ENCODE assay signal across 9 cellular contexts in the genomic region with DNA sequence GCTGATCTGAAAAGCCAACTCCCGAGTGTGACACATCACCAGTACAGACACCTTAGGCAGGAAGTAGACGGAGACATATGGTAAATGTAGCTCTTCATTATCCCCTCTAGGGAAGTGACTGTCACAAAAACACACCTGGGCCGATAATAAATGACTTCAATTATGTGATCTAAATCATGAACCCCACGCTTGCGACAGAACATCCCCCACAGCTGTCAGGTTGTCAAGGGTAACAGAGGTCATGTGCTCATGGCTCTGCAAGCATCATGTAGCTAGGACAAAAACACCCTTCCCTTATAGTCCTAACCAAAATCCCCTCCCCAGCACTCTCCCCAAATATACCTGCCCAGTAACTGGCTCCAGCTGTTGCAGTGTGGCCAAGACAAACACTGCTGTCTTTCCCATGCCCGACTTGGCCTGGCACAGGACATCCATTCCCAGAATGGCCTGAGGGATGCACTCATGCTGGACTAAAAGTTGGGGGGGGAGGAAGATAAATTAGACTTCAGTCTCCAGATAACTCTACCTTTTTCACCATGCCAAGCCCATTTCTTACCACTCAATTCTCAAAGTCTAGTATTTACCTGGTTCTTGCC. TPM values are rescaled to one million over a fixed set of nuclear protein-coding genes. Genes with fewer than 3 reads are reported as not detected.
DNase-seq lines count a peak whose midpoint lies in the region; ATAC-seq, FAIRE-seq and TF ChIP-seq lines count a peak whose summit lies in the region.
"Had no signal": no experiment of that assay in that cellular context is flagged by ENCODE, and none has a peak within 500 bp of the region (broad histone marks: within the 10 kb centered on the region; RNA-seq: fewer than 3 reads in every experiment).

No MANE protein-coding gene starts in this region.

- H3K4me2 ChIP-seq in A549 (peak overlapping the region; percentile 97), K562 (ENCODE audit: insufficient read depth, low read length) (peak overlapping the region; percentile 98)

- H3K27ac ChIP-seq in A549, result no peak overlapping the region
- no peak overlapping the region for H3K27ac ChIP-seq in HUES48 (ENCODE audit: low read depth, low read length)
- no peak overlapping the region; the same call in 1 of the 3 replicates for H3K27ac ChIP-seq in K562 (ENCODE audit: extremely low read depth, low read depth, low read length)
- peak overlapping the region in 1 of 5 donors; percentile 99 for H3K27ac ChIP-seq in stomach

- TF ChIP-seq POLR2A in A549 (IDR thresholded peaks at IDR 0.05; ENCODE audit: low read length), result no peak
- no peak for TF ChIP-seq POLR2A in K562 (conservative IDR thresholded peaks at IDR 0.05)
- TF ChIP-seq POLR2A in stomach (IDR thresholded peaks at IDR 0.05), result no peak

- no peaks in the 10 kb centered on the region for H3K9me3 ChIP-seq in A549
- no peaks in the 10 kb centered on the region for H3K9me3 ChIP-seq in HUES48 (ENCODE audit: control insufficient read depth, insufficient read depth, low read length)
- no peaks in the 10 kb centered on the region for H3K9me3 ChIP-seq in K562 (replicated peaks; ENCODE audit: control insufficient read depth, insufficient read depth, low read depth, low read length)
- no peaks in the 10 kb centered on the region for H3K9me3 ChIP-seq in stomach

- H3K9me1 ChIP-seq in K562 (ENCODE audit: control insufficient read depth, insufficient read depth, low read length), result peaks cover 21% of the 10 kb centered on the region

- H3K27ac Mint-ChIP-seq in memory B cell, result peak overlapping the region; percentile 94

- FAIRE-seq in A549 (lab: Jason Lieb, UNC), result no peak
- FAIRE-seq in K562 (lab: Jason Lieb, UNC), result no peak

- peak overlapping the region; percentile 2 for H3K4me3 Mint-ChIP-seq in memory B cell

- no peak for TF ChIP-seq CTCF in A549 (IDR thresholded peaks at IDR 0.05)
- no peak for TF ChIP-seq CTCF in K562 (IDR thresholded peaks at IDR 0.05 in 2 of 3, conservative IDR thresholded peaks at IDR 0.05 in 1 of 3; ENCODE audit: insufficient read depth in 2 of 3, low read depth in 1 of 3, low read length in 3 of 3)
- no peak for TF ChIP-seq CTCF in stomach (IDR thresholded peaks at IDR 0.05)

- 79% methylated on average over 6 of the region's 6 CpGs for WGBS in A549 (ENCODE audit: missing lambda C conversion rate)
- 91% methylated on average over 6 of the region's 6 CpGs for WGBS in K562 (ENCODE audit: insufficient coverage, low coverage, missing lambda C conversion rate)
- WGBS in stomach, 5 donors, result 41 to 50% (median 47%) methylated on average over 6 of the region's 6 CpGs

- H3K4me3 ChIP-seq in A549, result no peak overlapping the region; the same call in 2 of the 3 replicates
- peak overlapping the region; percentile 97; the same call in 1 of the 2 replicates for H3K4me3 ChIP-seq in HUES48 (ENCODE audit: low read depth, low read length)
- H3K4me3 ChIP-seq in K562, result peak overlapping the region; percentile 76; the same call in 1 of the 2 replicates
- H3K4me3 ChIP-seq in stomach, result peak overlapping the region in 2 of 4 donors; percentile 68 to 83

- peaks cover 95% of the 10 kb centered on the region for H3K79me2 ChIP-seq in K562 (ENCODE audit: control insufficient read depth, insufficient read depth, low read length)

- H3K4me1 Mint-ChIP-seq in memory B cell, result peaks cover 33% of the 10 kb centered on the region

- H3K9me3 Mint-ChIP-seq in memory B cell, result no peaks in the 10 kb centered on the region

- H3K36me3 ChIP-seq in HUES48 (ENCODE audit: control insufficient read depth, insufficient read depth, low read length), result peaks cover 70% of the 10 kb centered on the region
- peaks cover 75% of the 10 kb centered on the region for H3K36me3 ChIP-seq in K562 (ENCODE audit: control insufficient read depth, insufficient read depth, low read length)
- H3K36me3 ChIP-seq in stomach, result peaks cover 62 to 65% (median 65%) of the 10 kb centered on the region in 4 donors

- H3K4me1 ChIP-seq in A549 (peaks cover 28% of the 10 kb centered on the region), HUES48 (ENCODE audit: control insufficient read depth, insufficient read depth, low read length) (peaks cover 22% of the 10 kb centered on the region), K562 (replicated peaks in 1 of 2; ENCODE audit: control insufficient read depth in 2 of 2, insufficient read depth in 2 of 2, low read length in 2 of 2) (peaks cover 12 to 24% of the 10 kb centered on the region in 2 experiments), stomach (peaks cover 30 to 64% (median 51%) of the 10 kb centered on the region in 4 donors)

- no peak overlapping the region for H2AFZ ChIP-seq in K562 (ENCODE audit: low read depth, low read length)

- no peaks in the 10 kb centered on the region for H3K27me3 Mint-ChIP-seq in memory B cell

- TF ChIP-seq EP300 in A549 (IDR thresholded peaks at IDR 0.05) (no peak), K562 (IDR thresholded peaks at IDR 0.05; ENCODE audit: low read length) (no peak), stomach (IDR thresholded peaks at IDR 0.05) (no peak)

- intact Hi-C loops in K562 (cut with micrococcal nuclease), result no loop called here
- intact Hi-C loops in stomach (cut with DNase I; ENCODE audit: low total_unique reads), result no loop called here
- intact Hi-C loops in Right ventricle myocardium superior (cut with DNase I), result no loop called here

- no peak for ATAC-seq in A549
- no peak for ATAC-seq in K562
- ATAC-seq in memory B cell (ENCODE audit: low read depth), result no peak
- ATAC-seq in Right ventricle myocardium superior (ENCODE audit: poor library complexity), result no peak

- no TSS peak for BruUV-seq in K562 (replicated peaks; lab: Mats Ljungman, UMichigan)

- H3K27me3 ChIP-seq in HUES48 (ENCODE audit: control insufficient read depth, insufficient read depth, low read length) (no peaks in the 10 kb centered on the region), K562 (ENCODE audit: control insufficient read depth in 2 of 2, insufficient read depth in 2 of 2, low read length in 2 of 2) (no peaks in the 10 kb centered on the region), stomach (no peaks in the 10 kb centered on the region)

- DNase-seq in A549 (ENCODE audit: low read depth in 1 of 2, low spot score in 1 of 2) (no peak), K562 (ENCODE audit: extremely low read depth in 1 of 4, low spot score in 3 of 4) (peak in 1 of 4 experiments; percentile 11), memory B cell (ENCODE audit: low spot score in 2 of 2) (no peak), SW 1271 (lab: John Stamatoyannopoulos, UW) (no peak), DMS 273 treated with DMSO at 0.1 percent for 48 hours (lab: John Stamatoyannopoulos, UW) (no peak), stomach (no peak), Right ventricle myocardium superior (no peak)

- TF ChIP-seq RAD21 in A549 (conservative IDR thresholded peaks at IDR 0.05 in 1 of 2, IDR thresholded peaks at IDR 0.05 in 1 of 2) (no peak), K562 (CRISPR knock-in tag; conservative IDR thresholded peaks at IDR 0.05 in 1 of 2, IDR thresholded peaks at IDR 0.05 in 1 of 2) (no peak)

- POLR2A ChIA-PET in A549 (lab: Yijun Ruan, JAX) (no interaction called here), K562 (lab: Yijun Ruan, JAX) (interaction anchor here (0.6 to 4.8 kb wide), 16 partner anchors 9 to 618 kb away, joined by 3 to 107 read pairs (median 4); a partner anchor contains a TSS)

- H3K36me3 Mint-ChIP-seq in memory B cell, result peaks cover 47% of the 10 kb centered on the region

- H3K9ac ChIP-seq in HUES48 (ENCODE audit: low read depth, low read length), result peak overlapping the region; percentile 9; the same call in 1 of the 2 replicates
- peak overlapping the region in 1 of 2 experiments; percentile 97; a peak in 2 of 4 replicates for H3K9ac ChIP-seq in K562 (ENCODE audit: insufficient read depth in 1 of 2, low read depth in 2 of 2, low read length in 2 of 2)

- peaks cover 52% of the 10 kb centered on the region for H4K20me1 ChIP-seq in K562 (replicated peaks; ENCODE audit: control insufficient read depth, insufficient read depth, low read length)

- in situ Hi-C loops in K562 (cut with MboI), result loop anchor here (25.0 kb wide), 1 partner anchor 1423 kb away; a partner anchor contains a TSS

- CTCF ChIA-PET in A549 (lab: Yijun Ruan, JAX) (interaction anchor here (1.1 to 1.5 kb wide), 2 partner anchors 14 to 59 kb away, joined by 4 to 5 read pairs; no protein-coding TSS in a partner anchor), K562 (lab: Yijun Ruan, JAX; ENCODE audit: low intra/inter-chr PET ratio) (interaction anchor here (0.6 kb wide), 1 partner anchor 346 kb away, joined by 3 read pairs; no protein-coding TSS in a partner anchor)

RNA-seq across cellular contexts. Expression of a gene that starts 2.9 kb away (rescaled TPM):
- polyA plus RNA-seq in A549 (2011; rRNA removed) (267 and 334 TPM in 2 replicates), A549 (2017; fragmentation: RNase III; extraction: RNeasy Plus Mini Kit Qiagen cat#74134 plus additional on column Dnase treatment) (434 to 464 TPM (median 441 TPM) in 3 replicates), K562 (2011; rRNA removed) (665 and 668 TPM in 2 replicates), K562 (2014; fragmentation: Illumina TruSeq; extraction: Trizol) (542 and 628 TPM in 2 replicates), K562 (2014; fragmentation: Nextera tagmentation; extraction: Ambion mirVana) (100 to 1,000 TPM; 479 to 565 TPM), K562 (2014; rRNA removed) (869 and 906 TPM in 2 replicates), stomach (100 to 1,000 TPM; 255 to 383 (median 255) TPM)
- polyA plus RNA-seq in A549 (2012; cell fraction: cytosol; rRNA removed), result 484 and 532 TPM in 2 replicates
- 701 and 889 TPM in 2 replicates for polyA plus RNA-seq in A549 (2012; cell fraction: nucleus; rRNA removed)
- polyA minus RNA-seq in A549 (2011; rRNA and poly(A)+ RNA removed), result 883 and 1,070 TPM in 2 replicates
- total RNA-seq in K562 (2011; cell fraction: chromatin; rRNA removed; ENCODE audit: low replicate concordance), result 951 and 1,610 TPM in 2 replicates
- total RNA-seq in K562 (2011; cell fraction: nucleolus; rRNA removed), result 907 and 916 TPM in 2 replicates
- 1,013 and 1,191 TPM in 2 replicates for total RNA-seq in K562 (2011; cell fraction: nucleoplasm; rRNA removed)
- total RNA-seq in K562 (2014; rRNA removed) (769 and 923 TPM in 2 replicates), K562 (2014; rRNA removed; fragmentation: Illumina TruSeq; extraction: Trizol) (541 and 592 TPM in 2 replicates), K562 (2015; rRNA removed; fragmentation: Illumina TruSeq; extraction: Trizol) (468 and 485 TPM in 2 replicates), K562 (2021) (539 and 597 TPM in 2 replicates), stomach (100 to 1,000 TPM; 198 to 445 (median 248) TPM), Right ventricle myocardium superior (145 TPM)
- polyA plus RNA-seq in K562 (2011; cell fraction: cytosol; rRNA removed), result 781 and 900 TPM in 2 replicates
- 1,075 and 1,764 TPM in 2 replicates for polyA plus RNA-seq in K562 (2011; cell fraction: nucleus; rRNA removed)
- 515 and 679 TPM in 2 replicates for polyA plus RNA-seq in K562 (2012)
- 782 and 1,359 TPM in 2 replicates for polyA minus RNA-seq in K562 (2011; rRNA and poly(A)+ RNA removed)
- 345 and 506 TPM in 2 replicates for polyA minus RNA-seq in K562 (2011; cell fraction: cytosol; rRNA and poly(A)+ RNA removed)
- polyA minus RNA-seq in K562 (2011; cell fraction: nucleus; rRNA and poly(A)+ RNA removed), result 336 and 420 TPM in 2 replicates

RNA-seq across cellular contexts. Expression of a gene that starts 7.5 kb away (rescaled TPM):
- polyA plus RNA-seq in A549 (2011; rRNA removed) (1.2 and 1.5 TPM in 2 replicates), A549 (2017; fragmentation: RNase III; extraction: RNeasy Plus Mini Kit Qiagen cat#74134 plus additional on column Dnase treatment) (0.57 to 0.75 TPM (median 0.64 TPM) in 3 replicates), K562 (2011; rRNA removed) (1.0 and 1.5 TPM in 2 replicates), K562 (2014; fragmentation: Illumina TruSeq; extraction: Trizol) (0.55 and 1.1 TPM in 2 replicates), K562 (2014; fragmentation: Nextera tagmentation; extraction: Ambion mirVana) (under 1 TPM; 0.15 to 0.17 TPM), K562 (2014; rRNA removed) (0.38 and 0.78 TPM in 2 replicates), stomach (1 to 10 TPM in 2 of 3 donors, under 1 TPM in 1; 0.98 to 3.7 (median 1.2) TPM)
- 0.60 and 0.71 TPM in 2 replicates for polyA plus RNA-seq in A549 (2012; cell fraction: cytosol; rRNA removed)
- polyA plus RNA-seq in A549 (2012; cell fraction: nucleus; rRNA removed), result 0.34 and 0.53 TPM in 2 replicates
- 0.88 TPM in 1 of 2 replicates, not detected in the other for polyA minus RNA-seq in A549 (2011; rRNA and poly(A)+ RNA removed)
- total RNA-seq in K562 (2011; cell fraction: chromatin; rRNA removed; ENCODE audit: low replicate concordance), result 1.9 and 2.5 TPM in 2 replicates
- total RNA-seq in K562 (2011; cell fraction: nucleolus; rRNA removed), result 1.6 and 1.7 TPM in 2 replicates
- 1.5 and 3.5 TPM in 2 replicates for total RNA-seq in K562 (2011; cell fraction: nucleoplasm; rRNA removed)
- total RNA-seq in K562 (2014; rRNA removed) (0.12 and 0.14 TPM in 2 replicates), K562 (2014; rRNA removed; fragmentation: Illumina TruSeq; extraction: Trizol) (0.29 and 0.32 TPM in 2 replicates), K562 (2015; rRNA removed; fragmentation: Illumina TruSeq; extraction: Trizol) (0.33 and 0.57 TPM in 2 replicates), K562 (2021) (0.47 and 0.49 TPM in 2 replicates), stomach (1 to 10 TPM in 2 of 5 donors, under 1 TPM in 1, not detected in 2; 0.87 to 4.6 (median 2.3) TPM), Right ventricle myocardium superior (2.3 TPM)
- polyA plus RNA-seq in K562 (2011; cell fraction: cytosol; rRNA removed), result 0.81 and 1.3 TPM in 2 replicates
- 1.6 and 1.9 TPM in 2 replicates for polyA plus RNA-seq in K562 (2011; cell fraction: nucleus; rRNA removed)
- polyA plus RNA-seq in K562 (2012), result 0.68 and 0.72 TPM in 2 replicates
- polyA minus RNA-seq in K562 (2011; rRNA and poly(A)+ RNA removed), result 0.28 and 0.60 TPM in 2 replicates
- polyA minus RNA-seq in K562 (2011; cell fraction: cytosol; rRNA and poly(A)+ RNA removed), result not detected in 2 replicates
- polyA minus RNA-seq in K562 (2011; cell fraction: nucleus; rRNA and poly(A)+ RNA removed), result 0.44 TPM in 1 of 2 replicates, not detected in the other

RNA-seq across cellular contexts. Expression of a gene that starts 8.5 kb away (rescaled TPM):
- 3.8 and 5.2 TPM in 2 replicates for polyA plus RNA-seq in A549 (2011; rRNA removed)
- polyA plus RNA-seq in A549 (2012; cell fraction: cytosol; rRNA removed), result 6.4 and 7.7 TPM in 2 replicates
- polyA plus RNA-seq in A549 (2012; cell fraction: nucleus; rRNA removed), result 7.2 and 10.3 TPM in 2 replicates
- polyA plus RNA-seq in A549 (2017; fragmentation: RNase III; extraction: RNeasy Plus Mini Kit Qiagen cat#74134 plus additional on column Dnase treatment), result 7.4 to 9.0 TPM (median 7.6 TPM) in 3 replicates
- 3.3 and 4.0 TPM in 2 replicates for polyA minus RNA-seq in A549 (2011; rRNA and poly(A)+ RNA removed)
- total RNA-seq in K562 (2011; cell fraction: chromatin; rRNA removed; ENCODE audit: low replicate concordance), result 6.9 and 18.5 TPM in 2 replicates
- 18.0 and 22.0 TPM in 2 replicates for total RNA-seq in K562 (2011; cell fraction: nucleolus; rRNA removed)
- total RNA-seq in K562 (2011; cell fraction: nucleoplasm; rRNA removed), result 8.6 and 12.2 TPM in 2 replicates
- 32.9 and 33.1 TPM in 2 replicates for total RNA-seq in K562 (2014; rRNA removed)
- total RNA-seq in K562 (2014; rRNA removed; fragmentation: Illumina TruSeq; extraction: Trizol), result 5.8 and 7.6 TPM in 2 replicates
- total RNA-seq in K562 (2015; rRNA removed; fragmentation: Illumina TruSeq; extraction: Trizol), result 17.0 and 18.1 TPM in 2 replicates
- 24.7 and 28.7 TPM in 2 replicates for total RNA-seq in K562 (2021)
- 5.7 and 9.0 TPM in 2 replicates for polyA plus RNA-seq in K562 (2011; rRNA removed)
- 14.1 and 38.6 TPM in 2 replicates for polyA plus RNA-seq in K562 (2011; cell fraction: cytosol; rRNA removed)
- 22.5 and 31.4 TPM in 2 replicates for polyA plus RNA-seq in K562 (2011; cell fraction: nucleus; rRNA removed)
- polyA plus RNA-seq in K562 (2012), result 16.3 and 46.1 TPM in 2 replicates
- 4.3 and 14.0 TPM in 2 replicates for polyA plus RNA-seq in K562 (2014; fragmentation: Illumina TruSeq; extraction: Trizol)
- polyA plus RNA-seq in K562 (2014; fragmentation: Nextera tagmentation; extraction: Ambion mirVana), result under 1 TPM; 0.49 to 0.59 TPM
- 26.6 and 32.6 TPM in 2 replicates for polyA plus RNA-seq in K562 (2014; rRNA removed)
- 2.6 and 2.7 TPM in 2 replicates for polyA minus RNA-seq in K562 (2011; rRNA and poly(A)+ RNA removed)
- polyA minus RNA-seq in K562 (2011; cell fraction: cytosol; rRNA and poly(A)+ RNA removed), result 9.0 and 12.8 TPM in 2 replicates
- polyA minus RNA-seq in K562 (2011; cell fraction: nucleus; rRNA and poly(A)+ RNA removed), result 6.3 and 8.0 TPM in 2 replicates
- total RNA-seq in stomach, result 10 to 100 TPM in 4 of 5 donors, under 1 TPM in 1; 0.45 to 51.9 (median 13.6) TPM
- polyA plus RNA-seq in stomach, result 10 to 100 TPM; 23.9 to 45.1 (median 29.9) TPM
- 9.2 TPM for total RNA-seq in Right ventricle myocardium superior

RNA-seq across cellular contexts. Expression of a gene that starts 10.1 kb away (rescaled TPM):
- polyA plus RNA-seq in A549 (2011; rRNA removed) (not detected in 2 replicates), A549 (2017; fragmentation: RNase III; extraction: RNeasy Plus Mini Kit Qiagen cat#74134 plus additional on column Dnase treatment) (not detected in 3 replicates), K562 (2011; rRNA removed) (not detected in 2 replicates), K562 (2014; fragmentation: Illumina TruSeq; extraction: Trizol) (not detected in 2 replicates), K562 (2014; fragmentation: Nextera tagmentation; extraction: Ambion mirVana) (not detected), K562 (2014; rRNA removed) (not detected in 2 replicates), stomach (not detected)
- polyA plus RNA-seq in A549 (2012; cell fraction: cytosol; rRNA removed), result not detected in 2 replicates
- not detected in 2 replicates for polyA plus RNA-seq in A549 (2012; cell fraction: nucleus; rRNA removed)
- not detected in 2 replicates for polyA minus RNA-seq in A549 (2011; rRNA and poly(A)+ RNA removed)
- not detected in 2 replicates for total RNA-seq in K562 (2011; cell fraction: chromatin; rRNA removed; ENCODE audit: low replicate concordance)
- not detected in 2 replicates for total RNA-seq in K562 (2011; cell fraction: nucleolus; rRNA removed)
- not detected in 2 replicates for total RNA-seq in K562 (2011; cell fraction: nucleoplasm; rRNA removed)
- total RNA-seq in K562 (2014; rRNA removed) (not detected in 2 replicates), K562 (2014; rRNA removed; fragmentation: Illumina TruSeq; extraction: Trizol) (not detected in 2 replicates), K562 (2015; rRNA removed; fragmentation: Illumina TruSeq; extraction: Trizol) (not detected in 2 replicates), K562 (2021) (not detected in 2 replicates), stomach (not detected), Right ventricle myocardium superior (not detected)
- polyA plus RNA-seq in K562 (2011; cell fraction: cytosol; rRNA removed), result not detected in 2 replicates
- polyA plus RNA-seq in K562 (2011; cell fraction: nucleus; rRNA removed), result not detected in 2 replicates
- polyA plus RNA-seq in K562 (2012), result 0.11 TPM in 1 of 2 replicates, not detected in the other
- not detected in 2 replicates for polyA minus RNA-seq in K562 (2011; rRNA and poly(A)+ RNA removed)
- polyA minus RNA-seq in K562 (2011; cell fraction: cytosol; rRNA and poly(A)+ RNA removed), result not detected in 2 replicates
- polyA minus RNA-seq in K562 (2011; cell fraction: nucleus; rRNA and poly(A)+ RNA removed), result not detected in 2 replicates
- total RNA-seq: urinary bladder had no signal
- polyA plus RNA-seq: urinary bladder had no signal

RNA-seq across cellular contexts. Expression of a gene that starts 33.2 kb away (rescaled TPM):
- polyA plus RNA-seq in A549 (2011; rRNA removed), result 0.07 TPM in 1 of 2 replicates, not detected in the other
- 0.04 TPM in 2 replicates for polyA plus RNA-seq in A549 (2012; cell fraction: cytosol; rRNA removed)
- 0.05 TPM in 1 of 2 replicates, not detected in the other for polyA plus RNA-seq in A549 (2012; cell fraction: nucleus; rRNA removed)
- 0.07 to 0.08 TPM in 2 of 3 replicates, not detected in the other for polyA plus RNA-seq in A549 (2017; fragmentation: RNase III; extraction: RNeasy Plus Mini Kit Qiagen cat#74134 plus additional on column Dnase treatment)
- not detected in 2 replicates for polyA minus RNA-seq in A549 (2011; rRNA and poly(A)+ RNA removed)
- total RNA-seq in K562 (2011; cell fraction: chromatin; rRNA removed; ENCODE audit: low replicate concordance), result not detected in 2 replicates
- total RNA-seq in K562 (2011; cell fraction: nucleolus; rRNA removed), result not detected in 2 replicates
- not detected in 2 replicates for total RNA-seq in K562 (2011; cell fraction: nucleoplasm; rRNA removed)
- total RNA-seq in K562 (2014; rRNA removed), result not detected in 2 replicates
- not detected in 2 replicates for total RNA-seq in K562 (2014; rRNA removed; fragmentation: Illumina TruSeq; extraction: Trizol)
- total RNA-seq in K562 (2015; rRNA removed; fragmentation: Illumina TruSeq; extraction: Trizol), result not detected in 2 replicates
- total RNA-seq in K562 (2021), result 0.80 and 0.87 TPM in 2 replicates
- not detected in 2 replicates for polyA plus RNA-seq in K562 (2011; rRNA removed)
- polyA plus RNA-seq in K562 (2011; cell fraction: cytosol; rRNA removed), result not detected in 2 replicates
- polyA plus RNA-seq in K562 (2011; cell fraction: nucleus; rRNA removed), result 0.07 and 0.11 TPM in 2 replicates
- 0.17 TPM in 1 of 2 replicates, not detected in the other for polyA plus RNA-seq in K562 (2012)
- not detected in 2 replicates for polyA plus RNA-seq in K562 (2014; fragmentation: Illumina TruSeq; extraction: Trizol)
- not detected for polyA plus RNA-seq in K562 (2014; fragmentation: Nextera tagmentation; extraction: Ambion mirVana)
- not detected in 2 replicates for polyA plus RNA-seq in K562 (2014; rRNA removed)
- not detected in 2 replicates for polyA minus RNA-seq in K562 (2011; rRNA and poly(A)+ RNA removed)
- polyA minus RNA-seq in K562 (2011; cell fraction: cytosol; rRNA and poly(A)+ RNA removed), result not detected in 2 replicates
- not detected in 2 replicates for polyA minus RNA-seq in K562 (2011; cell fraction: nucleus; rRNA and poly(A)+ RNA removed)
- total RNA-seq in stomach, result not detected
- under 1 TPM in 1 of 3 donors, not detected in 2; 0.18 TPM for polyA plus RNA-seq in stomach
- not detected for total RNA-seq in Right ventricle myocardium superior
- total RNA-seq: urinary bladder had no signal
